14 cellular contexts compared by ENCODE assay signal in the genomic region with DNA sequence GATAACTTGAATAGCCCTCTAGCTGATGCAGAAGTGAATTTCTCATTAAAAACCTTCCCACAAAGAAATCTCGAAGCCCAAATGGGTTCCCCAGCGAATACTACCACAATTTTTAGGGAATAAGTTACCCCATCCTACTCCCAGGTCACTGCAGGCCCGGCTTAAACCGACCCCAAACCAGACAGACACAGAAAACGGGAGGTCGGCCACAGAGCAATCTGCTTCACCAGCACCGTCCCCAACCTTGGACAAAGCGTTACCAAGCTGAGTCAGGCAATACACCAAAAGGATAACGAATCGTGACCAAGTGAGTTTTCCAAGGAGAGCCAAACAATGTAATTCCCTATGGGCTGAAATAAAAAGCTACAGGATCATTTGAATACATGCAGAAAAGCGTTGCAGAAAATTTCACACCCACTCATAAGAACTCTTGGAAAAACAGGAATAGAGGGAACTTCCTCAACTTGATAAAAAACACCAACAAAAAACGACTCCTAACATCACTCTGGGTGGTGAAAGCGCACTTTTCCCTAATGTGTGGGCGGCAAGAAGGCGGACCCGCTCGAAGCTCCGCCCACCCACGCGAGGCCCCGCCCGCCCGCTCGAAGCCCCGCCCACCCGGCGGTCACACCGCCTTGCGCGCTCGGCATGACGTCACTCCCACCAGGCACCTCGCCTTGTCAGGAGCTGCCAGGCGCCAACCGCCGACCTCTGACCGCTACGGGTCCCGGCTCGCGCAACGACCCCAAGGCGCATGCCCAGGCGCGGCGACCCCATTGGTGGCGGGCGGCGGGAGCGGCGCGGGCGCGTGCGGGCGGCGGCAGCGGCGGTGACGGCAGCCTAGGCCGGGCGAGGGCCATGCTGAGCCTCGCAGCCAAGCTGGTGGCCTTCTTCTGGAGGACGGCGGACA. TPM values are rescaled to one million over a fixed set of nuclear protein-coding genes. Genes with fewer than 3 reads are reported as not detected.
DNase-seq lines count a peak whose midpoint lies in the region; ATAC-seq and TF ChIP-seq lines count a peak whose summit lies in the region.
"Had no signal": no experiment of that assay in that cellular context is flagged by ENCODE, and none has a peak within 500 bp of the region (broad histone marks: within the 10 kb centered on the region; RNA-seq: fewer than 3 reads in every experiment).

Gene MOV10L1 (plus strand): TSS at position 776 of the 910 bp plus-strand sequence. CDS start 83 bp downstream, at position 859.

- intact Hi-C loops in sciatic nerve (cut with DNase I): no loop called here

- no peak for TF ChIP-seq CTCF in foreskin fibroblast (IDR thresholded peaks at IDR 0.05; ENCODE audit: low read depth, low read length)

- H3K4me1 Mint-ChIP-seq in activated naive CD8-positive, alpha-beta T cell treated with anti-CD3 and anti-CD28 coated beads for 36 hours: peaks cover 5% of the 10 kb centered on the region
- H3K4me1 Mint-ChIP-seq: stimulated activated naive B cell treated with anti-CD40 and anti-IgM and Interleukin-4, amounts not matched to agents 10 μg/mL and 1 μg/mL and 100 μg/mL, for 72 hours had no signal

- H3K27ac Mint-ChIP-seq in activated naive CD4-positive, alpha-beta T cell treated with anti-CD3 and anti-CD28 coated beads, Interleukin-2, amount 50 U/mL, for 72 hours: no peak within 1 kb of the TSS
- H3K27ac Mint-ChIP-seq in activated naive CD8-positive, alpha-beta T cell treated with anti-CD3 and anti-CD28 coated beads for 36 hours: no peak within 1 kb of the TSS
- H3K27ac Mint-ChIP-seq: mesothelial cell of epicardium; stimulated activated naive B cell treated with anti-CD40 and anti-IgM and Interleukin-4, amounts not matched to agents 10 μg/mL and 1 μg/mL and 100 μg/mL, for 72 hours had no signal

- no peak within 1 kb of the TSS for H3K4me3 ChIP-seq in foreskin fibroblast (ENCODE audit: low read depth in 1 of 2, low read length in 2 of 2)
- H3K4me3 ChIP-seq: SJSA1 had no signal

- DNase-seq in activated naive CD4-positive, alpha-beta T cell treated with Interleukin-2 at 50 U/mL for 16 hours: peak; percentile 7
- no peak for DNase-seq in activated naive CD4-positive, alpha-beta T cell treated with anti-CD3 and anti-CD28 coated beads, Interleukin-2, amount 50 U/mL, for 72 hours (ENCODE audit: low spot score in 2 of 2)
- peak; percentile 42 for DNase-seq in activated naive CD8-positive, alpha-beta T cell treated with anti-CD3 and anti-CD28 coated beads for 36 hours
- DNase-seq in foreskin fibroblast (peak; percentile 11 to 54), sciatic nerve (ENCODE audit: low spot score) (peak; percentile 70), NAMALWA (ENCODE audit: low spot score) (no peak)
- DNase-seq: activated T-cell treated with anti-CD3 and anti-CD28 coated beads, Interleukin-2, amount 50 U/mL, for 1 hour; DMS53; stimulated activated naive B cell treated with anti-CD40 and anti-IgM and Interleukin-4, amounts not matched to agents 10 μg/mL and 1 μg/mL and 100 μg/mL, for 72 hours had no signal

- peaks cover 5 to 19% of the 10 kb centered on the region in 2 donors for H3K36me3 Mint-ChIP-seq in activated naive CD4-positive, alpha-beta T cell treated with anti-CD3 and anti-CD28 coated beads, Interleukin-2, amount 50 U/mL, for 72 hours
- peaks cover 17% of the 10 kb centered on the region for H3K36me3 Mint-ChIP-seq in activated naive CD8-positive, alpha-beta T cell treated with anti-CD3 and anti-CD28 coated beads for 36 hours
- H3K36me3 Mint-ChIP-seq: mesothelial cell of epicardium had no signal

- H3K9me3 Mint-ChIP-seq in activated naive CD4-positive, alpha-beta T cell treated with anti-CD3 and anti-CD28 coated beads, Interleukin-2, amount 50 U/mL, for 72 hours: peaks cover 4 to 12% of the 10 kb centered on the region in 2 donors
- H3K9me3 Mint-ChIP-seq in activated naive CD8-positive, alpha-beta T cell treated with anti-CD3 and anti-CD28 coated beads for 36 hours: peaks cover 15% of the 10 kb centered on the region
- H3K9me3 Mint-ChIP-seq: mesothelial cell of epicardium had no signal

- H3K27me3 Mint-ChIP-seq in activated naive CD8-positive, alpha-beta T cell treated with anti-CD3 and anti-CD28 coated beads for 36 hours: peaks cover 23% of the 10 kb centered on the region

- no peak for ATAC-seq in activated naive CD4-positive, alpha-beta T cell treated with anti-CD3 and anti-CD28 coated beads, Interleukin-2, amount 50 U/mL, for 72 hours
- ATAC-seq in sciatic nerve (peak; percentile 76), GM18909 (IDR thresholded peaks at IDR 0.05; ENCODE audit: poor library complexity, unreplicated experiment) (no peak), GM18858 (IDR thresholded peaks at IDR 0.05; ENCODE audit: unreplicated experiment) (no peak)
- ATAC-seq: stimulated activated naive B cell treated with anti-CD40 and anti-IgM and Interleukin-4, amounts not matched to agents 10 μg/mL and 1 μg/mL and 100 μg/mL, for 72 hours had no signal

- H3K4me3 Mint-ChIP-seq in activated naive CD8-positive, alpha-beta T cell treated with anti-CD3 and anti-CD28 coated beads for 36 hours: no peak within 1 kb of the TSS
- H3K4me3 Mint-ChIP-seq: mesothelial cell of epicardium; stimulated activated naive B cell treated with anti-CD40 and anti-IgM and Interleukin-4, amounts not matched to agents 10 μg/mL and 1 μg/mL and 100 μg/mL, for 72 hours had no signal

RNA-seq across cellular contexts. Expression of gene MOV10L1, which starts in this region (rescaled TPM):
- total RNA-seq in activated naive CD4-positive, alpha-beta T cell treated with anti-CD3 and anti-CD28 coated beads, Interleukin-2, amount 50 U/mL, for 72 hours: not detected
- total RNA-seq in activated naive CD8-positive, alpha-beta T cell treated with anti-CD3 and anti-CD28 coated beads for 36 hours: under 1 TPM; 0.14 to 0.23 TPM
- total RNA-seq in sciatic nerve: 1.6 TPM
- total RNA-seq: ascending aorta had no signal

Comparison
In these comparisons a context has a peak if more than half of its experiments do, and no peak if none do; other contexts are left out.
1. DNase-seq: peak in activated naive CD4-positive, alpha-beta T cell treated with Interleukin-2 at 50 U/mL for 16 hours (single experiment), foreskin fibroblast (2 of 2) and sciatic nerve (single experiment); none in activated naive CD4-positive, alpha-beta T cell treated with anti-CD3 and anti-CD28 coated beads, Interleukin-2, amount 50 U/mL, for 72 hours (0 of 2) and NAMALWA (single experiment).
2. Peak in DNase-seq in activated naive CD8-positive, alpha-beta T cell treated with anti-CD3 and anti-CD28 coated beads for 36 hours; RNA of the gene not detected or under 1 TPM.